In genomic region chr3:1969269-1969668, GRCh38 we compare ENCODE assay signal across 20 cellular contexts.
"Had no signal": no experiment of that assay in that cellular context is flagged by ENCODE, and none has a peak within 500 bp of the region (broad histone marks: within the 10 kb centered on the region; RNA-seq: fewer than 3 reads in every experiment).

No MANE protein-coding gene starts in this region.

- DNase-seq: Karpas-422, KG1, MG63, NCI-H1092, NCI-H1105 treated with DMSO at 0.1 percent for 48 hours, NCI-H1417 treated with DMSO at 0.1 percent for 48 hours, NCI-H146, NCI-H1694 treated with DMSO at 0.1 percent for 48 hours, NCI-H1930, NCI-H2081, NCI-H2107, NCI-H2227 treated with DMSO at 0.1 percent for 48 hours, NCI-H524, NCI-H526 treated with DMSO at 0.1 percent for 48 hours, NCI-H748 treated with DMSO at 0.1 percent for 48 hours, Right ventricle myocardium superior, RPMI8226, SK-N-SH, SW 1271 had no signal

- H3K4me2 ChIP-seq: SK-N-SH had no signal

- H3K9ac ChIP-seq: SK-N-SH had no signal

- H3K36me3 ChIP-seq: MG63 had no signal

- H3K9me3 ChIP-seq: MG63, SK-N-SH had no signal

- H3K27me3 ChIP-seq: MG63 had no signal

- H3K27ac ChIP-seq: HL-60 had no signal

- H3K4me3 ChIP-seq: MG63 had no signal
